20 cellular contexts compared by ENCODE assay signal in the genomic region with DNA sequence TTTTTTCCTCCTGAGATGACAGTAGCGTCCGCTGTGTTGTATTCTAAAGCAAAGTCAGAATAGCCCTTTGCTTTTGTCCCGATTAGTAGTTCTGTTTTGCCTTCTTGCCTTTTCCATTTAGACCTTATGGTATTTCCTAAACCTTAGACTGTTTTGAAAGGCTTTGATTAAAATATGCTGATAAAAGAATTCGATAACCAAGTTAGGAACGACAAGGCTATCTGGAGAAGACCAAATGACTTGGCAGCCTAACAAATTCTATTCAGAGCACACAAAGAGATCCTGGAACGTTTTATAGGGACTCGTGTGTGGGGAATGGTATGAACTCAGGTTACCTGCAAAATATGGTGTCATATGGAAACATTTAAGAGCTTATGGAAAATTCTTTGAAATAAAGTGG. TPM values are rescaled to one million over a fixed set of nuclear protein-coding genes. Genes with fewer than 3 reads are reported as not detected.
DNase-seq lines count a peak whose midpoint lies in the region; ATAC-seq, FAIRE-seq and TF ChIP-seq lines count a peak whose summit lies in the region.
"Had no signal": no experiment of that assay in that cellular context is flagged by ENCODE, and none has a peak within 500 bp of the region (broad histone marks: within the 10 kb centered on the region; RNA-seq: fewer than 3 reads in every experiment).

No MANE protein-coding gene starts in this region.

- no peaks in the 10 kb centered on the region for H3K36me3 Mint-ChIP-seq in activated CD8-positive, alpha-beta T cell treated with anti-CD3 and anti-CD28 coated beads, Interleukin-2, amount 10 ng/mL, durations not matched to agents 7 days and 5 days (ENCODE audit: low read depth)
- H3K36me3 Mint-ChIP-seq in endodermal cell (ENCODE audit: low read depth): no peaks in the 10 kb centered on the region

- H3K9me1 ChIP-seq in K562 (ENCODE audit: control insufficient read depth, insufficient read depth, low read length): no peaks in the 10 kb centered on the region

- TF ChIP-seq CTCF in K562 (IDR thresholded peaks at IDR 0.05 in 2 of 3, conservative IDR thresholded peaks at IDR 0.05 in 1 of 3; ENCODE audit: insufficient read depth in 2 of 3, low read depth in 1 of 3, low read length in 3 of 3) (no peak), endodermal cell (conservative IDR thresholded peaks at IDR 0.05) (no peak), PC-9 (conservative IDR thresholded peaks at IDR 0.05) (no peak)

- no peak for TF ChIP-seq EP300 in K562 (IDR thresholded peaks at IDR 0.05; ENCODE audit: low read length)

- no peak for TF ChIP-seq POLR2A in K562 (conservative IDR thresholded peaks at IDR 0.05)

- no peaks in the 10 kb centered on the region for H3K4me1 Mint-ChIP-seq in activated CD8-positive, alpha-beta T cell treated with anti-CD3 and anti-CD28 coated beads, Interleukin-2, amount 10 ng/mL, durations not matched to agents 7 days and 5 days (ENCODE audit: low read depth)
- peaks cover 3% of the 10 kb centered on the region for H3K4me1 Mint-ChIP-seq in endodermal cell
- H3K4me1 Mint-ChIP-seq: activated CD4-positive, alpha-beta T cell treated with anti-CD3 and anti-CD28 coated beads, Interleukin-2, amount 10 ng/mL, durations not matched to agents 7 days and 5 days; activated naive CD8-positive, alpha-beta T cell treated with anti-CD3 and anti-CD28 coated beads, Interleukin-2, amount 10 ng/mL, durations not matched to agents 7 days and 5 days; central memory CD8-positive, alpha-beta T cell had no signal

- 34% methylated on average over 7 of the region's 7 CpGs for whole genome bisulfite sequencing in K562 (ENCODE audit: insufficient coverage, low coverage, missing lambda C conversion rate)
- WGBS in right cardiac atrium: 26% methylated on average over 7 of the region's 7 CpGs
- 89 to 93% methylated on average over 4 to 7 of the region's 7 CpGs for WGBS in endodermal cell (ENCODE audit: insufficient coverage in 1 of 2, insufficient read length in 1 of 2), 2 experiments

- no peak overlapping the region for H3K4me3 ChIP-seq in K562
- H3K4me3 ChIP-seq in right cardiac atrium (ENCODE audit: low read length): peak overlapping the region; percentile 18
- H3K4me3 ChIP-seq in endodermal cell (ENCODE audit: low read length): no peak overlapping the region
- H3K4me3 ChIP-seq in PC-9: no peak overlapping the region
- H3K4me3 ChIP-seq: GM23248, smooth muscle cell had no signal

- H3K9ac ChIP-seq in K562 (ENCODE audit: insufficient read depth in 1 of 2, low read depth in 2 of 2, low read length in 2 of 2): no peak overlapping the region
- H3K9ac ChIP-seq in endodermal cell (ENCODE audit: extremely low read depth, low read length, poor library complexity, severe bottlenecking): no peak overlapping the region
- H3K9ac ChIP-seq: GM23248 had no signal

- peaks cover 2% of the 10 kb centered on the region for H3K27me3 Mint-ChIP-seq in activated CD8-positive, alpha-beta T cell treated with anti-CD3 and anti-CD28 coated beads, Interleukin-2, amount 10 ng/mL, durations not matched to agents 7 days and 5 days (ENCODE audit: low read depth)
- H3K27me3 Mint-ChIP-seq in endodermal cell (ENCODE audit: insufficient read depth): no peaks in the 10 kb centered on the region
- H3K27me3 Mint-ChIP-seq: activated naive CD8-positive, alpha-beta T cell treated with anti-CD3 and anti-CD28 coated beads, Interleukin-2, amount 10 ng/mL, durations not matched to agents 7 days and 5 days; central memory CD8-positive, alpha-beta T cell had no signal

- no peaks in the 10 kb centered on the region for H4K20me1 ChIP-seq in K562 (replicated peaks; ENCODE audit: control insufficient read depth, insufficient read depth, low read length)
- H4K20me1 ChIP-seq in PC-9 (ENCODE audit: insufficient read depth): no peaks in the 10 kb centered on the region

- POLR2A ChIA-PET in K562 (lab: Yijun Ruan, JAX) (interaction anchor here (0.8 to 2.3 kb wide), 3 partner anchors 10 to 75 kb away, joined by 3 to 9 read pairs (median 7); no protein-coding TSS in a partner anchor), PC-9 (lab: Charles Lee; ENCODE audit: unreplicated experiment) (no interaction called here)
- POLR2A ChIA-PET in activated CD8-positive, alpha-beta T cell treated with anti-CD3 and anti-CD28 coated beads, Interleukin-2, amount 10 ng/mL, durations not matched to agents 7 days and 5 days (lab: Charles Lee): no interaction called here

- H3K36me3 ChIP-seq in K562 (ENCODE audit: control insufficient read depth, insufficient read depth, low read length): peaks cover 4% of the 10 kb centered on the region; the same call in 1 of the 3 replicates
- H3K36me3 ChIP-seq in endodermal cell (ENCODE audit: control insufficient read depth, insufficient read depth, low read length): no peaks in the 10 kb centered on the region
- H3K36me3 ChIP-seq in PC-9 (ENCODE audit: low read depth): no peaks in the 10 kb centered on the region

- H3K27ac Mint-ChIP-seq in activated CD8-positive, alpha-beta T cell treated with anti-CD3 and anti-CD28 coated beads, Interleukin-2, amount 10 ng/mL, durations not matched to agents 7 days and 5 days: no peak overlapping the region
- no peak overlapping the region for H3K27ac Mint-ChIP-seq in endodermal cell
- H3K27ac Mint-ChIP-seq: activated CD4-positive, alpha-beta T cell treated with anti-CD3 and anti-CD28 coated beads, Interleukin-2, amount 10 ng/mL, durations not matched to agents 7 days and 5 days; activated naive CD8-positive, alpha-beta T cell treated with anti-CD3 and anti-CD28 coated beads, Interleukin-2, amount 10 ng/mL, durations not matched to agents 7 days and 5 days had no signal

- CTCF ChIA-PET in K562 (lab: Yijun Ruan, JAX; ENCODE audit: low intra/inter-chr PET ratio) (no interaction called here), PC-9 (lab: Charles Lee) (no interaction called here)
- CTCF ChIA-PET in activated CD8-positive, alpha-beta T cell treated with anti-CD3 and anti-CD28 coated beads, Interleukin-2, amount 10 ng/mL, durations not matched to agents 7 days and 5 days (lab: Charles Lee): no interaction called here

- no peak overlapping the region for H3K4me3 Mint-ChIP-seq in activated CD8-positive, alpha-beta T cell treated with anti-CD3 and anti-CD28 coated beads, Interleukin-2, amount 10 ng/mL, durations not matched to agents 7 days and 5 days
- H3K4me3 Mint-ChIP-seq in endodermal cell: no peak overlapping the region
- H3K4me3 Mint-ChIP-seq: activated CD4-positive, alpha-beta T cell treated with anti-CD3 and anti-CD28 coated beads, Interleukin-2, amount 10 ng/mL, durations not matched to agents 7 days and 5 days; activated naive CD8-positive, alpha-beta T cell treated with anti-CD3 and anti-CD28 coated beads, Interleukin-2, amount 10 ng/mL, durations not matched to agents 7 days and 5 days; central memory CD8-positive, alpha-beta T cell had no signal

- H3K4me2 ChIP-seq in K562 (ENCODE audit: insufficient read depth, low read length): no peak overlapping the region
- no peak overlapping the region for H3K4me2 ChIP-seq in PC-9
- H3K4me2 ChIP-seq: smooth muscle cell had no signal

- no peak for FAIRE-seq in K562 (lab: Jason Lieb, UNC)

- TF ChIP-seq RAD21 in K562 (CRISPR knock-in tag; conservative IDR thresholded peaks at IDR 0.05 in 1 of 2, IDR thresholded peaks at IDR 0.05 in 1 of 2): no peak

- H3K27ac ChIP-seq in K562 (ENCODE audit: extremely low read depth, low read depth, low read length) (no peak overlapping the region), right cardiac atrium (ENCODE audit: low read length) (peak overlapping the region; percentile 62), substantia nigra (ENCODE audit: low read depth, low read length, poor library complexity, severe bottlenecking) (peak overlapping the region; percentile 82), endodermal cell (ENCODE audit: low read depth, low read length) (no peak overlapping the region), PC-9 (no peak overlapping the region)
- H3K27ac ChIP-seq: 22Rv1, epithelial cell of prostate, GM23248 had no signal

- H3K9me2 ChIP-seq in PC-9 (ENCODE audit: insufficient read depth): no peaks in the 10 kb centered on the region

- in situ Hi-C loops in K562 (cut with MboI): no loop called here

- intact Hi-C loops in K562 (cut with micrococcal nuclease) (no loop called here), right cardiac atrium (cut with DNase I) (no loop called here), PC-9 (cut with micrococcal nuclease; ENCODE audit: unreplicated experiment) (no loop called here)

- BruUV-seq in K562 (replicated peaks; lab: Mats Ljungman, UMichigan) (no TSS peak), PC-9 (replicated peaks; lab: Mats Ljungman, UMichigan) (no TSS peak)

- no peaks in the 10 kb centered on the region for H3K9me3 ChIP-seq in K562 (replicated peaks; ENCODE audit: control insufficient read depth, insufficient read depth, low read depth, low read length)
- H3K9me3 ChIP-seq in right cardiac atrium (ENCODE audit: control insufficient read depth, low read length): no peaks in the 10 kb centered on the region
- no peaks in the 10 kb centered on the region for H3K9me3 ChIP-seq in endodermal cell (ENCODE audit: control insufficient read depth, low read length)
- H3K9me3 ChIP-seq in PC-9 (ENCODE audit: insufficient read depth, low read depth): no peaks in the 10 kb centered on the region

- H3K4me1 ChIP-seq in K562 (replicated peaks in 1 of 2; ENCODE audit: control insufficient read depth in 2 of 2, insufficient read depth in 2 of 2, low read length in 2 of 2) (peaks cover 0 to 26% of the 10 kb centered on the region in 2 experiments; a peak in 3 of 5 replicates), right cardiac atrium (ENCODE audit: control insufficient read depth, insufficient read depth, low read length) (peaks cover 4% of the 10 kb centered on the region), endodermal cell (ENCODE audit: control insufficient read depth, insufficient read depth, low read length) (no peaks in the 10 kb centered on the region), PC-9 (replicated peaks; ENCODE audit: insufficient read depth) (peaks cover 17% of the 10 kb centered on the region)

- DNase-seq in DMS79 treated with DMSO at 0.1 percent for 48 hours (lab: John Stamatoyannopoulos, UW) (peak; percentile 38), DMS79 (lab: John Stamatoyannopoulos, UW) (no peak), K562 (ENCODE audit: extremely low read depth in 1 of 4, low spot score in 3 of 4) (no peak), right cardiac atrium (no peak), substantia nigra (lab: John Stamatoyannopoulos, UW) (no peak), endodermal cell (no peak), PC-9 (no peak)
- DNase-seq in activated CD8-positive, alpha-beta T cell treated with anti-CD3 and anti-CD28 coated beads, Interleukin-2, amount 10 ng/mL, durations not matched to agents 7 days and 5 days: no peak
- DNase-seq: activated CD4-positive, alpha-beta T cell treated with anti-CD3 and anti-CD28 coated beads, Interleukin-2, amount 10 ng/mL, durations not matched to agents 7 days and 5 days; activated naive CD8-positive, alpha-beta T cell treated with anti-CD3 and anti-CD28 coated beads, Interleukin-2, amount 10 ng/mL, durations not matched to agents 7 days and 5 days; activated T-cell treated with anti-CD3 and anti-CD28 coated beads for 4 hours; glutamatergic neuron; GM23248; midbrain; NCI-H1436; NCI-H510A had no signal

- no peak overlapping the region for H2AFZ ChIP-seq in K562 (ENCODE audit: low read depth, low read length)
- no peak overlapping the region for H2AFZ ChIP-seq in PC-9
- H2AFZ ChIP-seq: GM23248 had no signal

- ATAC-seq in K562 (no peak), right cardiac atrium (peak; percentile 53 to 68)
- ATAC-seq in activated CD8-positive, alpha-beta T cell treated with anti-CD3 and anti-CD28 coated beads, Interleukin-2, amount 10 ng/mL, durations not matched to agents 7 days and 5 days: no peak

- peaks cover 3% of the 10 kb centered on the region; the same call in 1 of the 2 replicates for H3F3A ChIP-seq in PC-9 (ENCODE audit: insufficient read depth, low read depth)

- H3K79me2 ChIP-seq in K562 (ENCODE audit: control insufficient read depth, insufficient read depth, low read length): peaks cover 72% of the 10 kb centered on the region
- peaks cover 22% of the 10 kb centered on the region for H3K79me2 ChIP-seq in PC-9 (ENCODE audit: low read depth)

- H3K9me3 Mint-ChIP-seq in activated CD8-positive, alpha-beta T cell treated with anti-CD3 and anti-CD28 coated beads, Interleukin-2, amount 10 ng/mL, durations not matched to agents 7 days and 5 days (ENCODE audit: insufficient read depth): no peaks in the 10 kb centered on the region
- no peaks in the 10 kb centered on the region for H3K9me3 Mint-ChIP-seq in endodermal cell
- H3K9me3 Mint-ChIP-seq: activated CD4-positive, alpha-beta T cell treated with anti-CD3 and anti-CD28 coated beads, Interleukin-2, amount 10 ng/mL, durations not matched to agents 7 days and 5 days; activated naive CD8-positive, alpha-beta T cell treated with anti-CD3 and anti-CD28 coated beads, Interleukin-2, amount 10 ng/mL, durations not matched to agents 7 days and 5 days; central memory CD8-positive, alpha-beta T cell had no signal

- no peaks in the 10 kb centered on the region for H3K27me3 ChIP-seq in K562 (ENCODE audit: control insufficient read depth in 2 of 2, insufficient read depth in 2 of 2, low read length in 2 of 2)
- no peaks in the 10 kb centered on the region for H3K27me3 ChIP-seq in right cardiac atrium (ENCODE audit: control insufficient read depth, insufficient read depth)
- H3K27me3 ChIP-seq in endodermal cell (ENCODE audit: control insufficient read depth, insufficient read depth, low read length, poor library complexity, severe bottlenecking): no peaks in the 10 kb centered on the region
- H3K27me3 ChIP-seq in PC-9 (ENCODE audit: insufficient read depth, low read depth): no peaks in the 10 kb centered on the region

RNA-seq across cellular contexts. Expression of a gene that starts 42.9 kb away (rescaled TPM):
- total RNA-seq in K562 (2011; cell fraction: chromatin; rRNA removed; ENCODE audit: low replicate concordance): 64.5 and 151 TPM in 2 replicates
- 18.0 and 29.1 TPM in 2 replicates for total RNA-seq in K562 (2011; cell fraction: nucleolus; rRNA removed)
- 50.7 and 73.9 TPM in 2 replicates for total RNA-seq in K562 (2011; cell fraction: nucleoplasm; rRNA removed)
- 6.5 and 9.5 TPM in 2 replicates for total RNA-seq in K562 (2014; rRNA removed)
- total RNA-seq in K562 (2014; rRNA removed; fragmentation: Illumina TruSeq; extraction: Trizol): 20.3 and 22.6 TPM in 2 replicates
- 16.1 and 16.2 TPM in 2 replicates for total RNA-seq in K562 (2015; rRNA removed; fragmentation: Illumina TruSeq; extraction: Trizol)
- 24.2 and 24.9 TPM in 2 replicates for total RNA-seq in K562 (2021)
- polyA plus RNA-seq in K562 (2011; rRNA removed): 9.8 and 11.5 TPM in 2 replicates
- polyA plus RNA-seq in K562 (2011; cell fraction: cytosol; rRNA removed): 12.0 and 15.8 TPM in 2 replicates
- 17.4 and 18.8 TPM in 2 replicates for polyA plus RNA-seq in K562 (2011; cell fraction: nucleus; rRNA removed)
- polyA plus RNA-seq in K562 (2012): 3.9 and 4.2 TPM in 2 replicates
- polyA plus RNA-seq in K562 (2014; fragmentation: Illumina TruSeq; extraction: Trizol): 8.5 and 9.1 TPM in 2 replicates
- polyA plus RNA-seq in K562 (2014; fragmentation: Nextera tagmentation; extraction: Ambion mirVana): 10 to 100 TPM in 1 of 2 experiments, 1 to 10 TPM in 1; 5.3 to 10.1 TPM
- 7.0 and 8.6 TPM in 2 replicates for polyA plus RNA-seq in K562 (2014; rRNA removed)
- polyA minus RNA-seq in K562 (2011; rRNA and poly(A)+ RNA removed): 37.6 and 46.6 TPM in 2 replicates
- polyA minus RNA-seq in K562 (2011; cell fraction: cytosol; rRNA and poly(A)+ RNA removed): 14.5 and 18.2 TPM in 2 replicates
- 45.4 and 75.9 TPM in 2 replicates for polyA minus RNA-seq in K562 (2011; cell fraction: nucleus; rRNA and poly(A)+ RNA removed)
- 100 to 1,000 TPM; 108 to 127 (median 113) TPM for total RNA-seq in right cardiac atrium
- polyA plus RNA-seq in right cardiac atrium: 15.9 TPM
- under 1 TPM; 0.66 to 0.78 TPM for total RNA-seq in activated CD8-positive, alpha-beta T cell treated with anti-CD3 and anti-CD28 coated beads, Interleukin-2, amount 10 ng/mL, durations not matched to agents 7 days and 5 days
- 1 to 10 TPM; 2.3 to 3.8 TPM for total RNA-seq in endodermal cell
- polyA plus RNA-seq in endodermal cell (2013, experiment 1 of 2): 3.7 TPM
- 5.1 TPM for polyA plus RNA-seq in endodermal cell (2013, experiment 2 of 2)
- 26.7 and 32.8 TPM in 2 replicates for total RNA-seq in PC-9 (2021)

Comparison
In these comparisons a context has a peak if more than half of its experiments do, and no peak if none do; other contexts are left out.
1. ATAC-seq: peak in right cardiac atrium (2 of 2); none in K562 (single experiment) and activated CD8-positive, alpha-beta T cell treated with anti-CD3 and anti-CD28 coated beads, Interleukin-2, amount 10 ng/mL, durations not matched to agents 7 days and 5 days (single experiment).
2. H3K27ac ChIP-seq: peak in right cardiac atrium (single experiment) and substantia nigra (single experiment); none in K562 (single experiment), endodermal cell (single experiment) and PC-9 (single experiment).